ENCODE assay signal across 8 cellular contexts in genomic region chr9:71446499-71447411, GRCh38.
DNase-seq lines count a peak whose midpoint lies in the region; ATAC-seq and TF ChIP-seq lines count a peak whose summit lies in the region.

No MANE protein-coding gene starts in this region.

- ATAC-seq in GM19438 (IDR thresholded peaks at IDR 0.05; ENCODE audit: low read depth, unreplicated experiment) (peak; percentile 83), HG03457 (IDR thresholded peaks at IDR 0.05; ENCODE audit: unreplicated experiment) (peak; percentile 80), omental fat pad (ENCODE audit: low FRiP score) (no peak)

- DNase-seq in DMS53 treated with DMSO at 0.1 percent for 48 hours (lab: John Stamatoyannopoulos, UW; ENCODE audit: unreplicated experiment) (peak; percentile 18), RPMI8226 (peak; percentile 51), cerebellum (ENCODE audit: low spot score) (peak; percentile 78), kidney glomerular epithelial cell (lab: John Stamatoyannopoulos, UW) (peak; percentile 36), omental fat pad (ENCODE audit: low spot score) (no peak)
- DNase-seq in stimulated activated CD4-positive, alpha-beta T cell treated with anti-CD3 and anti-CD28 coated beads, Interleukin-2, amount 100 ng/mL, for 24 hours = peak; percentile 27 to 55

- TF ChIP-seq CTCF in omental fat pad (IDR thresholded peaks at IDR 0.05) = no peak
